ENCODE assay signal across 1 cellular context in the genomic region with DNA sequence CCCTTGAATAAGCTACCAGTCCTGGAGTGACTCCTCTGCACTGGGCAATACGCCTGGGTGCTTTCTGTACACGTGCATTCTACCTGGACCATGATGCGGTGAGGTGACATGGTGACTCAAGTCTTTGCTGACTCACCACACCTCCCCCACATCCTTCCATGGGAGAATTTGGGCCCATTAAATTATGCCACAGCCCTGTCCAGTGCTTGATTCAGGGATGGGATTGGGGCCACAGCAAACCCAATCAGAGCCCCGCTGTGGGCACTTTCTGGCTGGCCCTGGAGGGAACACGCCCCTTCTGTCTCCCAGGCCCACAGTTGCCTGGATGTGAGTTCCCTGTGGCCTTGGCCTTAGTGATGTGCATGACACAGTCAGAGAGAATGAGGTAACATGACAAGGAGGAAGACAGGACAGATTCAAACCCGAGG.
TF ChIP-seq lines count a peak whose summit lies in the region.

No MANE protein-coding gene starts in this region.

TF ChIP-seq in endothelial cell of umbilical vein, 7 proteins besides CTCF, POLR2A, EP300 and RAD21:
- no peak for TF ChIP-seq JUN (IDR thresholded peaks at IDR 0.05; ENCODE audit: borderline replicate concordance, insufficient read depth, insufficient read length, low read depth)
- peak; percentile 12 for TF ChIP-seq FOS (IDR thresholded peaks at IDR 0.05; ENCODE audit: borderline replicate concordance, insufficient read depth, low read length)
